Comparison of ENCODE assay signal across 10 cellular contexts in genomic region chr4:123939621-123940020, GRCh38.
DNase-seq lines count a peak whose midpoint lies in the region; TF ChIP-seq lines count a peak whose summit lies in the region.
"Had no signal": no experiment of that assay in that cellular context is flagged by ENCODE, and none has a peak within 500 bp of the region (broad histone marks: within the 10 kb centered on the region; RNA-seq: fewer than 3 reads in every experiment).

No MANE protein-coding gene starts in this region.

- H3K27me3 ChIP-seq in testis = no peaks in the 10 kb centered on the region
- H3K27me3 ChIP-seq: ascending aorta had no signal

- WGBS in testis, 2 donors = 86 to 96% methylated on average over 1 of the region's 1 CpG

- H3K4me1 ChIP-seq in testis = no peaks in the 10 kb centered on the region

- intact Hi-C loops in testis (cut with DNase I; ENCODE audit: low total_unique reads) = no loop called here

- TF ChIP-seq POLR2A in testis (IDR thresholded peaks at IDR 0.05) = no peak

- no peak overlapping the region for H3K4me3 ChIP-seq in testis
- H3K4me3 ChIP-seq: ascending aorta had no signal

- H3K9me3 ChIP-seq in testis = no peaks in the 10 kb centered on the region
- H3K9me3 ChIP-seq: ascending aorta had no signal

- TF ChIP-seq CTCF in testis (IDR thresholded peaks at IDR 0.05) = no peak

- DNase-seq in Daoy (ENCODE audit: low read depth) (peak; percentile 47), LoVo (ENCODE audit: low spot score) (peak; percentile 27), dermis blood vessel endothelial cell (peak; percentile 90), myocyte (ENCODE audit: low read depth) (peak; percentile 71), NCI-H1436 treated with DMSO at 0.1 percent for 48 hours (lab: John Stamatoyannopoulos, UW) (no peak), testis (no peak), OCI-M2 (lab: John Stamatoyannopoulos, UW; ENCODE audit: unreplicated experiment) (no peak), activated gamma-delta T cell (lab: John Stamatoyannopoulos, UW) (no peak)
- DNase-seq: NCI-H524 had no signal

- H3K27ac ChIP-seq in testis = no peak overlapping the region
- H3K27ac ChIP-seq: ascending aorta had no signal

- H3K36me3 ChIP-seq in testis (ENCODE audit: low read depth, missing control alignments) = no peaks in the 10 kb centered on the region
- H3K36me3 ChIP-seq: ascending aorta had no signal

Comparison
In these comparisons a context has a peak if more than half of its experiments do, and no peak if none do; other contexts are left out.
1. DNase-seq: peak in Daoy (single experiment), LoVo (single experiment), dermis blood vessel endothelial cell (single experiment) and myocyte (single experiment); none in NCI-H1436 treated with DMSO at 0.1 percent for 48 hours (single experiment), testis (single experiment), OCI-M2 (single experiment) and activated gamma-delta T cell (single experiment).